In the genomic region with DNA sequence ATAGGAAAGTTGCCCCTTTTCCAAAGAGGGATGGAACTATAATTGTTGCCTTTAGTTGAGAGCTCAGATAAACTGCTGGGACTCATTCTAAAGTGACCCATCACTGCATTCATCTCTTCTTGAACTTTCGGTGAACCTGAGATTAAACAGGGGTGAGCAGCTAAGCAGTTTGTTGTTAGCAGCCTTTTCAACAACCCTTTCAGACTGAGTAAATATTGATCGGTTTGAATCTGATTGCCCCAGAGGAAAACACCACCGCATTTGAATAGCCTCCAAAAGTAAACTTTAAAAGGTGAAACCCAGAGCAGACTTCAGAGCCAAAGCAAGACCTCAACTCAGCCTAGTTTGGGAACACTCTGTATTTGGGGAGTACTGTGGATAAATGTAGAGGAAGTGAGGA, we compare ENCODE assay signal across 26 cellular contexts. TPM values are rescaled to one million over a fixed set of nuclear protein-coding genes. Genes with fewer than 3 reads are reported as not detected.
DNase-seq lines count a peak whose midpoint lies in the region; ATAC-seq and TF ChIP-seq lines count a peak whose summit lies in the region.
"Had no signal": no experiment of that assay in that cellular context is flagged by ENCODE, and none has a peak within 500 bp of the region (broad histone marks: within the 10 kb centered on the region; RNA-seq: fewer than 3 reads in every experiment).

No MANE protein-coding gene starts in this region.

- intact Hi-C loops in aorta (cut with DNase I) (no loop called here), dorsolateral prefrontal cortex (cut with DNase I) (no loop called here)

- H3K79me1 ChIP-seq in neuronal stem cell (ENCODE audit: low read depth, low read length): no peaks in the 10 kb centered on the region

- H3K4me2 ChIP-seq in neuronal stem cell (ENCODE audit: insufficient read depth, low read length, poor library complexity, severe bottlenecking): no peak overlapping the region

- H3K36me3 ChIP-seq in neuronal stem cell (replicated peaks in 1 of 2; ENCODE audit: control insufficient read depth in 2 of 2, insufficient read depth in 2 of 2, low read length in 2 of 2) (no peaks in the 10 kb centered on the region), aorta (ENCODE audit: control insufficient read depth in 1 of 2, insufficient read depth in 2 of 2, low read length in 1 of 2) (no peaks in the 10 kb centered on the region)
- H3K36me3 ChIP-seq: breast epithelium, colonic mucosa, MG63, transverse colon had no signal

- no peak overlapping the region for H3K23ac ChIP-seq in neuronal stem cell (ENCODE audit: low read depth, low read length, poor library complexity)

- H3K9me3 ChIP-seq in neuronal stem cell (replicated peaks in 1 of 2; ENCODE audit: control insufficient read depth in 2 of 2, insufficient read depth in 1 of 2, low read depth in 1 of 2, low read length in 2 of 2) (peaks cover 3 to 14% of the 10 kb centered on the region in 2 donors), aorta (ENCODE audit: control insufficient read depth, low read length) (peaks cover 3% of the 10 kb centered on the region)
- H3K9me3 ChIP-seq: breast epithelium, colonic mucosa, MG63, transverse colon had no signal

- H2BK15ac ChIP-seq in neuronal stem cell (ENCODE audit: low read length): no peak overlapping the region

- no peak overlapping the region for H3K18ac ChIP-seq in neuronal stem cell (ENCODE audit: low read length)

- H2BK120ac ChIP-seq in neuronal stem cell (ENCODE audit: low read depth, low read length): no peak overlapping the region

- no peak overlapping the region for H2BK12ac ChIP-seq in neuronal stem cell (ENCODE audit: low read length)

- no peak overlapping the region for H2AK5ac ChIP-seq in neuronal stem cell (ENCODE audit: low read depth, low read length)

- no peak overlapping the region for H2AFZ ChIP-seq in neuronal stem cell (ENCODE audit: low read length)

- TF ChIP-seq CTCF in dorsolateral prefrontal cortex (IDR thresholded peaks at IDR 0.05 in 54 of 56, conservative IDR thresholded peaks at IDR 0.05 in 2 of 56; ENCODE audit: low read depth in 1 of 56, partially characterized antibody in 56 of 56): no peak

- DNase-seq in NCI-H1105 treated with DMSO at 0.1 percent for 48 hours (lab: John Stamatoyannopoulos, UW) (peak; percentile 4), NCI-H1105 (lab: John Stamatoyannopoulos, UW) (no peak), HuH-7 (ENCODE audit: low spot score) (peak; percentile 84), NCI-H748 treated with DMSO at 0.1 percent for 48 hours (lab: John Stamatoyannopoulos, UW) (peak; percentile 77), neuronal stem cell (ENCODE audit: low spot score) (peak; percentile 4), aorta (no peak), dorsolateral prefrontal cortex (no peak), GDM1 (lab: John Stamatoyannopoulos, UW) (no peak)
- DNase-seq: 8988T; activated CD8-positive, alpha-beta T cell treated with anti-CD3 and anti-CD28 coated beads, Interleukin-2, amount 10 ng/mL, durations not matched to agents 7 days and 5 days; activated naive CD4-positive, alpha-beta T cell; AML-193; CD8-positive, alpha-beta memory T cell; colonic mucosa; mammary epithelial cell; MG63; NCI-H187; NCI-H524 treated with DMSO at 0.1 percent for 48 hours; occipital lobe; SHP77; stimulated activated CD4-positive, alpha-beta T cell treated with anti-CD3 and anti-CD28 coated beads, Interleukin-4, amount 100 ng/mL, for 24 hours; stimulated activated naive CD4-positive, alpha-beta T cell treated with Interleukin-2 at 50 U/mL for 16 hours; SW 1271; transverse colon had no signal

- no peak overlapping the region for H3K4me3 ChIP-seq in neuronal stem cell (ENCODE audit: low read length in 2 of 2)
- H3K4me3 ChIP-seq in aorta (ENCODE audit: low read length in 2 of 2): no peak overlapping the region
- H3K4me3 ChIP-seq in dorsolateral prefrontal cortex: no peak overlapping the region
- H3K4me3 ChIP-seq: breast epithelium, colonic mucosa, MG63, transverse colon had no signal

- no peak overlapping the region for H3K9ac ChIP-seq in neuronal stem cell (ENCODE audit: low read depth, low read length, poor library complexity)

- H3K4me1 ChIP-seq in neuronal stem cell (ENCODE audit: control insufficient read depth in 2 of 2, insufficient read depth in 1 of 2, low read depth in 1 of 2, low read length in 2 of 2) (no peaks in the 10 kb centered on the region), aorta (ENCODE audit: control insufficient read depth in 1 of 2, insufficient read depth in 2 of 2, low read length in 2 of 2) (no peaks in the 10 kb centered on the region)
- H3K4me1 ChIP-seq: breast epithelium, colonic mucosa had no signal

- no peak overlapping the region for H3K4ac ChIP-seq in neuronal stem cell (ENCODE audit: low read length)

- H3K27ac ChIP-seq in neuronal stem cell (replicated peaks; ENCODE audit: low read length): no peak overlapping the region
- no peak overlapping the region for H3K27ac ChIP-seq in aorta (ENCODE audit: low read depth in 1 of 2, low read length in 2 of 2)
- no peak overlapping the region for H3K27ac ChIP-seq in dorsolateral prefrontal cortex
- H3K27ac ChIP-seq: breast epithelium, colonic mucosa, transverse colon had no signal

- no peak overlapping the region for H4K91ac ChIP-seq in neuronal stem cell (ENCODE audit: low read depth, low read length, poor library complexity)

- H2BK5ac ChIP-seq in neuronal stem cell (ENCODE audit: low read length): no peak overlapping the region

- H3K14ac ChIP-seq in neuronal stem cell (ENCODE audit: low read length): no peak overlapping the region

- WGBS in neuronal stem cell (ENCODE audit: extremely low coverage in 2 of 2, insufficient read length in 2 of 2, insufficient replicate concordance in 1 of 2), 2 donors: no CpG with 5 or more reads among the region's 3 CpGs
- WGBS in aorta, 2 donors: 84% methylated on average over 3 of the region's 3 CpGs

- no peak for ATAC-seq in aorta (ENCODE audit: low FRiP score)
- ATAC-seq: activated CD4-positive, CD25-positive, alpha-beta regulatory T cell treated with anti-CD3 and anti-CD28 coated beads, Interleukin-2, amount 50 U/mL, for 24 hours; activated CD8-positive, alpha-beta T cell treated with anti-CD3 and anti-CD28 coated beads, Interleukin-2, amount 10 ng/mL, durations not matched to agents 7 days and 5 days had no signal

- peaks cover 24 to 84% (median 66%) of the 10 kb centered on the region in 3 experiments for H3K27me3 ChIP-seq in neuronal stem cell (ENCODE audit: control insufficient read depth in 3 of 3, insufficient read depth in 3 of 3, low read depth in 1 of 3, low read length in 3 of 3)
- H3K27me3 ChIP-seq in aorta (ENCODE audit: control insufficient read depth in 1 of 2, insufficient read depth in 2 of 2, low read length in 1 of 2): no peaks in the 10 kb centered on the region
- peaks cover 27 to 100% (median 98%) of the 10 kb centered on the region in 45 donors for H3K27me3 ChIP-seq in dorsolateral prefrontal cortex
- H3K27me3 ChIP-seq: MG63 had no signal

- H4K8ac ChIP-seq in neuronal stem cell (ENCODE audit: low read depth, low read length): no peak overlapping the region

RNA-seq across cellular contexts. Expression of a gene that starts 4.7 kb away (rescaled TPM):
- not detected for polyA plus RNA-seq in neuronal stem cell (2013, experiment 1 of 2)
- not detected for polyA plus RNA-seq in neuronal stem cell (2013, experiment 2 of 2)
- total RNA-seq in aorta (1 to 10 TPM; 1.3 to 1.6 TPM), dorsolateral prefrontal cortex (under 1 TPM in 2 of 120 experiments, not detected in 118; 0.21 to 0.27 TPM)
- polyA plus RNA-seq in aorta: under 1 TPM; 0.59 to 0.88 TPM
- total RNA-seq: occipital lobe had no signal

RNA-seq across cellular contexts. Expression of a gene that starts 11.4 kb away (rescaled TPM):
- 0.04 TPM for polyA plus RNA-seq in neuronal stem cell (2013, experiment 1 of 2)
- polyA plus RNA-seq in neuronal stem cell (2013, experiment 2 of 2): not detected
- total RNA-seq in aorta (1 to 10 TPM; 1.6 to 4.7 TPM), dorsolateral prefrontal cortex (not detected)
- polyA plus RNA-seq in aorta: 1 to 10 TPM; 2.3 to 3.6 TPM
- total RNA-seq: activated CD8-positive, alpha-beta T cell treated with anti-CD3 and anti-CD28 coated beads, Interleukin-2, amount 10 ng/mL, durations not matched to agents 7 days and 5 days; CD8-positive, alpha-beta memory T cell; occipital lobe had no signal
- polyA plus RNA-seq: CD8-positive, alpha-beta memory T cell had no signal

RNA-seq across cellular contexts. Expression of a gene that starts 39.4 kb away (rescaled TPM):
- polyA plus RNA-seq in neuronal stem cell (2013, experiment 1 of 2): not detected
- polyA plus RNA-seq in neuronal stem cell (2013, experiment 2 of 2): not detected
- total RNA-seq in aorta (10 to 100 TPM in 1 of 2 donors, 1 to 10 TPM in 1; 5.6 to 11.6 TPM), dorsolateral prefrontal cortex (under 1 TPM in 2 of 120 experiments, not detected in 118; 0.38 to 0.66 TPM)
- 10 to 100 TPM in 1 of 2 donors, 1 to 10 TPM in 1; 2.6 to 10.1 TPM for polyA plus RNA-seq in aorta
- total RNA-seq: activated CD8-positive, alpha-beta T cell treated with anti-CD3 and anti-CD28 coated beads, Interleukin-2, amount 10 ng/mL, durations not matched to agents 7 days and 5 days; occipital lobe had no signal

RNA-seq across cellular contexts. Expression of a gene that starts 52.4 kb away (rescaled TPM):
- not detected for polyA plus RNA-seq in neuronal stem cell (2013, experiment 1 of 2)
- polyA plus RNA-seq in neuronal stem cell (2013, experiment 2 of 2): not detected
- total RNA-seq in aorta (10 to 100 TPM in 1 of 2 donors, 1 to 10 TPM in 1; 8.0 to 11.8 TPM), dorsolateral prefrontal cortex (1 to 10 TPM in 1 of 120 experiments, under 1 TPM in 1, not detected in 118; 0.35 to 1.8 TPM)
- polyA plus RNA-seq in aorta: 1 to 10 TPM; 1.6 to 2.7 TPM
- total RNA-seq: activated CD8-positive, alpha-beta T cell treated with anti-CD3 and anti-CD28 coated beads, Interleukin-2, amount 10 ng/mL, durations not matched to agents 7 days and 5 days; CD8-positive, alpha-beta memory T cell; occipital lobe had no signal
- polyA plus RNA-seq: CD8-positive, alpha-beta memory T cell had no signal

RNA-seq across cellular contexts. Expression of a gene that starts 56.4 kb away (rescaled TPM):
- polyA plus RNA-seq in neuronal stem cell (2013, experiment 1 of 2): not detected
- polyA plus RNA-seq in neuronal stem cell (2013, experiment 2 of 2): not detected
- total RNA-seq in aorta (1 to 10 TPM; 6.3 to 7.6 TPM), dorsolateral prefrontal cortex (not detected)
- polyA plus RNA-seq in aorta: under 1 TPM in 1 of 2 donors, not detected in 1; 0.97 TPM
- total RNA-seq: activated CD8-positive, alpha-beta T cell treated with anti-CD3 and anti-CD28 coated beads, Interleukin-2, amount 10 ng/mL, durations not matched to agents 7 days and 5 days; CD8-positive, alpha-beta memory T cell; occipital lobe had no signal
- polyA plus RNA-seq: CD8-positive, alpha-beta memory T cell had no signal

Comparison
In these comparisons a context has a peak if more than half of its experiments do, and no peak if none do; other contexts are left out.
1. DNase-seq: peak in NCI-H1105 treated with DMSO at 0.1 percent for 48 hours (single experiment), HuH-7 (single experiment), NCI-H748 treated with DMSO at 0.1 percent for 48 hours (single experiment) and neuronal stem cell (single experiment); none in NCI-H1105 (single experiment), aorta (0 of 2), dorsolateral prefrontal cortex (0 of 10) and GDM1 (single experiment).